1 cellular context compared by ENCODE assay signal in the genomic region with DNA sequence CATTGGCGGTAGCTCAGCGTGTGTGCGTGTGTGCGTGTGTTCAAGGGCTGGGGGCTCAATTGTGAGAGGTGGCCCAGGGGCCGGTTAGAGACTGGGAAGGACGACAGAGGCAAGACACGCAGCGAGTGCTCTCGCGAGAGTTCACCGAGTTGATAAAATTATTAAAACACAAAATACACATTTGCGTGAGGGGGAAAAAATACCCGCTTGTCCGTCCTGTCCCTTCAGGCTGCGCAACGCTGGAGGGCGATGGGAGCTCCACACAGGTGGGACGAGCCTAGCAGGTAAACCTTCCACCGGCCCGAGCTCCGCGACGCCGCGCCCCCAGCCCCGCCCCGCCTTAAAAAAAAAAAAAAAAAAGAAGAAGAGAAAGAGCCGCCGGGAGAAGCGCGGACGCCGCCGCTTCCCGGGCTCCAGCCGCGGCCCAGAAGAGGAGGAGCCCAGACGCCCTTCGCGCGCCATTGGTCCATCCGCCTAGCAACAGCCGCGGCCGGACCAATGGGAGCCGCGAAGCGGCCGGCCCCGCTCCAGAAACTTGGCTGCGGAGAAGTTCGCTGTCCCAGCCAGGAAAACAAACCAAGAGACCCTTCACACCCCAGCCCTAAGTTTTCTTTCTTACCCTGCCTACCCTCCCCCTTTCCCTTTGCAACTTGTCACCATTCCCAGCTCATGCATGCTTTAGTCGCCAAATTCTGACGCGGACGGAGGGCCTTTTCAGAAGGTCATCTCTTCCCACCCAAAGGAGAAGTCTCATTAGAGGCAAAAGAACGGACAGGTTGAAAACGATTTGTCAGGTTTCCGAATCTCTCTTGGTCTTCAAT.
A peak's percentile ranks its signal among the peaks of the same experiment; 100 is the strongest.
TF ChIP-seq lines count a peak whose summit lies in the region.

No MANE protein-coding gene starts in this region.

TF ChIP-seq in K562, 482 proteins besides CTCF, POLR2A, EP300 and RAD21 (continued from another document):
- 0 out of 2 replicates have a peak, but pooled peaks have one; percentile 33 for TF ChIP-seq HINFP (tag; conservative IDR thresholded peaks at IDR 0.05; ENCODE audit: low read depth)
- TF ChIP-seq KHSRP (IDR thresholded peaks at IDR 0.05): no peak
- TF ChIP-seq NCOR1 (IDR thresholded peaks at IDR 0.05): 0 out of 2 replicates have a peak, but pooled peaks have one; percentile 24
- 0 out of 2 replicates have a peak, but pooled peaks have one; percentile 60 for TF ChIP-seq ARID3A (IDR thresholded peaks at IDR 0.05; ENCODE audit: borderline replicate concordance, low read depth, low read length)
- TF ChIP-seq FOXK2 (conservative IDR thresholded peaks at IDR 0.05 in 1 of 2, IDR thresholded peaks at IDR 0.05 in 1 of 2; ENCODE audit: low read depth in 2 of 2): peak in 1 of 2 experiments; percentile 64; a peak in 1 of 4 replicates
- peak; percentile 75; the same call in 1 of the 2 replicates for TF ChIP-seq ZNF395 (CRISPR knock-in tag; IDR thresholded peaks at IDR 0.05)
TF ChIP-seq in K562: peak in this region for 77.
